ENCODE assay signal across 1 cellular context in the genomic region with DNA sequence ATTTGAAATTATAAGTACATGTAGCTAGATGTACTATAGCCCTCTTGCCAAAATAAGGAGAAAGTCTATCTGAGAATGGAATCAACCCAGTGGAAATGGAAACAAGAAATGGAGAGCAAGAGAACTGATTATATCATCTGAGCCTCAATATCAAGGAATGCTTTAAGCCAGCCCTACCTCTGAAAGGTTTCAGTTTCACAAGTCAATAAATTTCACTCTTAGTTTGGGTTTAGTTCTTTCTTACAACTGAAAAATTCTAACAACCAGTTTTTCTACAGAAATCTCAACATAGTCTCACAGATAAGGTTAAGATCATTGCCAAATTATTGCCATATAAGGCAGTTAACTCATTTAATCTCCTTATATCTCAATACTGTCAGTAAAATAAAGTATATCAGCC.
TF ChIP-seq lines count a peak whose summit lies in the region.

No MANE protein-coding gene starts in this region.

TF ChIP-seq in WTC11, 78 proteins besides CTCF, POLR2A, EP300 and RAD21 (continued from another document):
- TF ChIP-seq, protein P1, sequence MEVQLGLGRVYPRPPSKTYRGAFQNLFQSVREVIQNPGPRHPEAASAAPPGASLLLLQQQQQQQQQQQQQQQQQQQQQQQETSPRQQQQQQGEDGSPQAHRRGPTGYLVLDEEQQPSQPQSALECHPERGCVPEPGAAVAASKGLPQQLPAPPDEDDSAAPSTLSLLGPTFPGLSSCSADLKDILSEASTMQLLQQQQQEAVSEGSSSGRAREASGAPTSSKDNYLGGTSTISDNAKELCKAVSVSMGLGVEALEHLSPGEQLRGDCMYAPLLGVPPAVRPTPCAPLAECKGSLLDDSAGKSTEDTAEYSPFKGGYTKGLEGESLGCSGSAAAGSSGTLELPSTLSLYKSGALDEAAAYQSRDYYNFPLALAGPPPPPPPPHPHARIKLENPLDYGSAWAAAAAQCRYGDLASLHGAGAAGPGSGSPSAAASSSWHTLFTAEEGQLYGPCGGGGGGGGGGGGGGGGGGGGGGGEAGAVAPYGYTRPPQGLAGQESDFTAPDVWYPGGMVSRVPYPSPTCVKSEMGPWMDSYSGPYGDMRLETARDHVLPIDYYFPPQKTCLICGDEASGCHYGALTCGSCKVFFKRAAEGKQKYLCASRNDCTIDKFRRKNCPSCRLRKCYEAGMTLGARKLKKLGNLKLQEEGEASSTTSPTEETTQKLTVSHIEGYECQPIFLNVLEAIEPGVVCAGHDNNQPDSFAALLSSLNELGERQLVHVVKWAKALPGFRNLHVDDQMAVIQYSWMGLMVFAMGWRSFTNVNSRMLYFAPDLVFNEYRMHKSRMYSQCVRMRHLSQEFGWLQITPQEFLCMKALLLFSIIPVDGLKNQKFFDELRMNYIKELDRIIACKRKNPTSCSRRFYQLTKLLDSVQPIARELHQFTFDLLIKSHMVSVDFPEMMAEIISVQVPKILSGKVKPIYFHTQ (CRISPR knock-in tag; IDR thresholded peaks at IDR 0.05) = no peak
- no peak for TF ChIP-seq RELA (CRISPR knock-in tag; IDR thresholded peaks at IDR 0.05; ENCODE audit: borderline replicate concordance)
